Comparison of ENCODE assay signal across 30 cellular contexts in genomic region chrX:124717537-124717936, GRCh38.
"Had no signal": no experiment of that assay in that cellular context is flagged by ENCODE, and none has a peak within 500 bp of the region (broad histone marks: within the 10 kb centered on the region; RNA-seq: fewer than 3 reads in every experiment).

No MANE protein-coding gene starts in this region.

- DNase-seq: activated B cell treated with CpG ODN at 0.5 μM for 24 hours; activated CD4-positive, alpha-beta memory T cell treated with anti-CD3 and anti-CD28 coated beads for 36 hours; activated CD8-positive, alpha-beta memory T cell treated with anti-CD3 and anti-CD28 coated beads for 24 hours; activated effector memory CD4-positive, alpha-beta T cell treated with Interleukin-2 at 50 U/mL for 16 hours; activated gamma-delta T cell treated with Interleukin-2 at 50 U/mL for 16 hours; activated naive CD4-positive, alpha-beta T cell treated with anti-CD3 and anti-CD28 coated beads, Interleukin-2, amount 50 U/mL, for 16 hours; activated naive CD4-positive, alpha-beta T cell treated with Interleukin-2 at 50 U/mL for 16 hours; activated naive CD8-positive, alpha-beta T cell treated with anti-CD3 and anti-CD28 coated beads, Interleukin-2, amount 10 ng/mL, durations not matched to agents 7 days and 5 days; activated T-cell treated with anti-CD3 and anti-CD28 coated beads, Interleukin-2, amount 50 U/mL, for 48 hours; amniotic stem cell; anterior cingulate cortex; body of pancreas; caudate nucleus; cortex of kidney; dermis blood vessel endothelial cell; effector CD4-positive, alpha-beta T cell; effector memory CD8-positive, alpha-beta T cell; erythroblast; foreskin keratinocyte; gastrocnemius medialis; glutamatergic neuron; heart left ventricle; T-helper 1 cell; T-helper 17 cell; T1000; WERI-Rb-1 had no signal

- H3K4me3 Mint-ChIP-seq: activated B cell treated with CpG ODN at 0.5 μM for 24 hours; activated CD4-positive, alpha-beta memory T cell treated with anti-CD3 and anti-CD28 coated beads for 36 hours; activated naive CD8-positive, alpha-beta T cell treated with anti-CD3 and anti-CD28 coated beads, Interleukin-2, amount 10 ng/mL, durations not matched to agents 7 days and 5 days; activated T-helper 1 cell treated with anti-CD3 and anti-CD28 coated beads, Interleukin-12 subunit alpha, Interleukin-12 subunit beta, Interleukin-2, Interleukin-4 antibody, amounts not matched to agents 30 ng/mL and 10 ng/mL and 1 ng/mL, durations not matched to agents 14 hours and 24 hours and 36 hours; effector memory CD8-positive, alpha-beta T cell; T-helper 17 cell; T-helper 2 cell treated with Interferon-gamma antibody and Interleukin-4, amounts not matched to agents 5 μg/mL and 100 μg/mL, for 36 hours had no signal

- H3K27ac Mint-ChIP-seq: activated B cell treated with CpG ODN at 0.5 μM for 24 hours; activated CD4-positive, alpha-beta memory T cell treated with anti-CD3 and anti-CD28 coated beads for 36 hours; activated naive CD8-positive, alpha-beta T cell treated with anti-CD3 and anti-CD28 coated beads, Interleukin-2, amount 10 ng/mL, durations not matched to agents 7 days and 5 days; activated T-helper 1 cell treated with anti-CD3 and anti-CD28 coated beads, Interleukin-12 subunit alpha, Interleukin-12 subunit beta, Interleukin-2, Interleukin-4 antibody, amounts not matched to agents 30 ng/mL and 10 ng/mL and 1 ng/mL, durations not matched to agents 14 hours and 24 hours and 36 hours; effector memory CD8-positive, alpha-beta T cell; T-helper 17 cell; T-helper 2 cell treated with Interferon-gamma antibody and Interleukin-4, amounts not matched to agents 5 μg/mL and 100 μg/mL, for 36 hours had no signal

- H3K27me3 ChIP-seq: body of pancreas, esophagus muscularis mucosa, foreskin keratinocyte, gastrocnemius medialis, heart left ventricle had no signal

- H3K27ac ChIP-seq: body of pancreas, esophagus muscularis mucosa, foreskin keratinocyte, gastrocnemius medialis, heart left ventricle, WERI-Rb-1 had no signal

- H3K4me3 ChIP-seq: body of pancreas, esophagus muscularis mucosa, gastrocnemius medialis, heart left ventricle had no signal

- H3K9me3 Mint-ChIP-seq: activated B cell treated with CpG ODN at 0.5 μM for 24 hours; activated CD4-positive, alpha-beta memory T cell treated with anti-CD3 and anti-CD28 coated beads for 36 hours; activated naive CD8-positive, alpha-beta T cell treated with anti-CD3 and anti-CD28 coated beads, Interleukin-2, amount 10 ng/mL, durations not matched to agents 7 days and 5 days; activated T-helper 1 cell treated with anti-CD3 and anti-CD28 coated beads, Interleukin-12 subunit alpha, Interleukin-12 subunit beta, Interleukin-2, Interleukin-4 antibody, amounts not matched to agents 30 ng/mL and 10 ng/mL and 1 ng/mL, durations not matched to agents 14 hours and 24 hours and 36 hours; effector memory CD8-positive, alpha-beta T cell; T-helper 2 cell treated with Interferon-gamma antibody and Interleukin-4, amounts not matched to agents 5 μg/mL and 100 μg/mL, for 36 hours had no signal

- H3K27me3 Mint-ChIP-seq: activated B cell treated with CpG ODN at 0.5 μM for 24 hours; activated CD4-positive, alpha-beta memory T cell treated with anti-CD3 and anti-CD28 coated beads for 36 hours; activated naive CD8-positive, alpha-beta T cell treated with anti-CD3 and anti-CD28 coated beads, Interleukin-2, amount 10 ng/mL, durations not matched to agents 7 days and 5 days; effector memory CD8-positive, alpha-beta T cell; T-helper 17 cell had no signal

- H3K4me1 Mint-ChIP-seq: activated B cell treated with CpG ODN at 0.5 μM for 24 hours; activated naive CD8-positive, alpha-beta T cell treated with anti-CD3 and anti-CD28 coated beads, Interleukin-2, amount 10 ng/mL, durations not matched to agents 7 days and 5 days had no signal

- H3K36me3 Mint-ChIP-seq: activated CD4-positive, alpha-beta memory T cell treated with anti-CD3 and anti-CD28 coated beads for 36 hours; activated naive CD8-positive, alpha-beta T cell treated with anti-CD3 and anti-CD28 coated beads, Interleukin-2, amount 10 ng/mL, durations not matched to agents 7 days and 5 days had no signal

- H3K4me1 ChIP-seq: body of pancreas, esophagus muscularis mucosa, foreskin keratinocyte, gastrocnemius medialis, heart left ventricle had no signal

- ATAC-seq: activated CD4-positive, CD25-positive, alpha-beta regulatory T cell treated with anti-CD3 and anti-CD28 coated beads, Interleukin-2, amount 50 U/mL, for 24 hours; body of pancreas; effector memory CD8-positive, alpha-beta T cell; foreskin keratinocyte; gastrocnemius medialis; heart left ventricle; T-helper 17 cell had no signal

- H3K9me3 ChIP-seq: body of pancreas, esophagus muscularis mucosa, gastrocnemius medialis, heart left ventricle had no signal

- H3K36me3 ChIP-seq: esophagus muscularis mucosa, gastrocnemius medialis, heart left ventricle, WERI-Rb-1 had no signal
